In genomic region chr17:44628234-44629188, GRCh38 we compare ENCODE assay signal across 9 cellular contexts. TPM values are rescaled to one million over a fixed set of nuclear protein-coding genes. Genes with fewer than 3 reads are reported as not detected.
DNase-seq lines count a peak whose midpoint lies in the region; ATAC-seq and TF ChIP-seq lines count a peak whose summit lies in the region.
"Had no signal": no experiment of that assay in that cellular context is flagged by ENCODE, and none has a peak within 500 bp of the region (broad histone marks: within the 10 kb centered on the region; RNA-seq: fewer than 3 reads in every experiment).

No MANE protein-coding gene starts in this region.

- peak overlapping the region in 3 of 4 donors; percentile 7 to 25 (median 18) for H3K4me3 ChIP-seq in esophagus muscularis mucosa

- H3K36me3 Mint-ChIP-seq in natural killer cell treated with Interleukin-12 subunit alpha and Interleukin-12 subunit beta and Interleukin-15 and Interleukin-18, amount 100 ng/mL, for 72 hours: no peaks in the 10 kb centered on the region

- no peak for TF ChIP-seq EP300 in esophagus muscularis mucosa (IDR thresholded peaks at IDR 0.05)

- no peaks in the 10 kb centered on the region for H3K9me3 Mint-ChIP-seq in natural killer cell treated with Interleukin-12 subunit alpha and Interleukin-12 subunit beta and Interleukin-15 and Interleukin-18, amount 100 ng/mL, for 72 hours

- no peaks in the 10 kb centered on the region for H3K36me3 ChIP-seq in esophagus muscularis mucosa

- peak; percentile 32 to 55 for ATAC-seq in natural killer cell treated with Interleukin-12 subunit alpha and Interleukin-12 subunit beta and Interleukin-15 and Interleukin-18, amount 100 ng/mL, for 72 hours
- ATAC-seq in HG03196 (IDR thresholded peaks at IDR 0.05; ENCODE audit: unreplicated experiment) (no peak), HG02885 (IDR thresholded peaks at IDR 0.05; ENCODE audit: poor library complexity, unreplicated experiment) (no peak), GM21717 (IDR thresholded peaks at IDR 0.05; ENCODE audit: unreplicated experiment) (no peak)

- peaks cover 0 to 13% (median 0%) of the 10 kb centered on the region in 4 donors for H3K27me3 ChIP-seq in esophagus muscularis mucosa

- intact Hi-C loops in esophagus muscularis mucosa (cut with DNase I): no loop called here

- no peak overlapping the region for H3K27ac ChIP-seq in esophagus muscularis mucosa (replicated peaks in 1 of 4)

- TF ChIP-seq POLR2A in esophagus muscularis mucosa (IDR thresholded peaks at IDR 0.05; ENCODE audit: low read depth): no peak

- no peaks in the 10 kb centered on the region for H3K4me1 Mint-ChIP-seq in natural killer cell treated with Interleukin-12 subunit alpha and Interleukin-12 subunit beta and Interleukin-15 and Interleukin-18, amount 100 ng/mL, for 72 hours (ENCODE audit: low read depth in 2 of 2)

- no peaks in the 10 kb centered on the region for H3K9me3 ChIP-seq in esophagus muscularis mucosa

- H3K27me3 Mint-ChIP-seq in natural killer cell treated with Interleukin-12 subunit alpha and Interleukin-12 subunit beta and Interleukin-15 and Interleukin-18, amount 100 ng/mL, for 72 hours: peaks cover 4 to 8% of the 10 kb centered on the region in 2 donors

- WGBS in esophagus muscularis mucosa: 68% methylated on average over 32 of the region's 34 CpGs

- DNase-seq in DMS79 treated with DMSO at 0.1 percent for 48 hours (lab: John Stamatoyannopoulos, UW) (peak; percentile 35), NCI-H69 (lab: John Stamatoyannopoulos, UW) (peak; percentile 97), esophagus muscularis mucosa (ENCODE audit: extremely low spot score) (no peak)
- no peak for DNase-seq in natural killer cell treated with Interleukin-12 subunit alpha and Interleukin-12 subunit beta and Interleukin-15 and Interleukin-18, amount 100 ng/mL, for 72 hours (ENCODE audit: low spot score)
- DNase-seq in activated CD8-positive, alpha-beta memory T cell treated with anti-CD3 and anti-CD28 coated beads for 24 hours: no peak

- H3K4me1 ChIP-seq in esophagus muscularis mucosa: no peaks in the 10 kb centered on the region

- H3K27ac Mint-ChIP-seq in natural killer cell treated with Interleukin-12 subunit alpha and Interleukin-12 subunit beta and Interleukin-15 and Interleukin-18, amount 100 ng/mL, for 72 hours: peak overlapping the region in 1 of 2 donors; percentile 37

- H3K4me3 Mint-ChIP-seq in natural killer cell treated with Interleukin-12 subunit alpha and Interleukin-12 subunit beta and Interleukin-15 and Interleukin-18, amount 100 ng/mL, for 72 hours: no peak overlapping the region

- no peak for TF ChIP-seq CTCF in esophagus muscularis mucosa (IDR thresholded peaks at IDR 0.05)

RNA-seq across cellular contexts. Expression of gene MEIOC, which starts 27.8 kb away (rescaled TPM):
- under 1 TPM in 1 of 4 donors, not detected in 3; 0.13 TPM for total RNA-seq in esophagus muscularis mucosa
- total RNA-seq in natural killer cell treated with Interleukin-12 subunit alpha and Interleukin-12 subunit beta and Interleukin-15 and Interleukin-18, amount 100 ng/mL, for 72 hours: under 1 TPM in 1 of 2 donors, not detected in 1; 0.17 TPM
- total RNA-seq: liver had no signal

Comparison
In these comparisons a context has a peak if more than half of its experiments do, and no peak if none do; other contexts are left out.
1. DNase-seq: peak in DMS79 treated with DMSO at 0.1 percent for 48 hours (single experiment) and NCI-H69 (single experiment); none in esophagus muscularis mucosa (single experiment), natural killer cell treated with Interleukin-12 subunit alpha and Interleukin-12 subunit beta and Interleukin-15 and Interleukin-18, amount 100 ng/mL, for 72 hours (single experiment) and activated CD8-positive, alpha-beta memory T cell treated with anti-CD3 and anti-CD28 coated beads for 24 hours (single experiment).
2. ATAC-seq: peak in natural killer cell treated with Interleukin-12 subunit alpha and Interleukin-12 subunit beta and Interleukin-15 and Interleukin-18, amount 100 ng/mL, for 72 hours (2 of 2); none in HG03196 (single experiment), HG02885 (single experiment) and GM21717 (single experiment).